Comparison of ENCODE assay signal across 25 cellular contexts in genomic region chr13:32086791-32087441, GRCh38. TPM values are rescaled to one million over a fixed set of nuclear protein-coding genes. Genes with fewer than 3 reads are reported as not detected.
DNase-seq lines count a peak whose midpoint lies in the region; ATAC-seq and TF ChIP-seq lines count a peak whose summit lies in the region.
"Had no signal": no experiment of that assay in that cellular context is flagged by ENCODE, and none has a peak within 500 bp of the region (broad histone marks: within the 10 kb centered on the region; RNA-seq: fewer than 3 reads in every experiment).

No MANE protein-coding gene starts in this region.

- H3K36me3 ChIP-seq in left lung: peaks cover 3 to 4% of the 10 kb centered on the region in 2 donors
- H3K36me3 ChIP-seq: thoracic aorta had no signal

- no peaks in the 10 kb centered on the region for H3K36me3 Mint-ChIP-seq in nephron (ENCODE audit: low read depth)
- no peaks in the 10 kb centered on the region for H3K36me3 Mint-ChIP-seq in activated T-cell treated with anti-CD3 and anti-CD28 coated beads, Interleukin-2, amount 50 U/mL, for 72 hours (ENCODE audit: insufficient read depth in 2 of 2)
- H3K36me3 Mint-ChIP-seq in CD4-positive, alpha-beta T cell (ENCODE audit: low read depth): peaks cover 19% of the 10 kb centered on the region
- H3K36me3 Mint-ChIP-seq: activated naive CD4-positive, alpha-beta T cell treated with anti-CD3 and anti-CD28 coated beads, Interleukin-2, amount 50 U/mL, for 24 hours; CD4-positive, CD25-positive, alpha-beta regulatory T cell; stimulated activated effector memory CD8-positive, alpha-beta T cell treated with anti-CD3 and anti-CD28 coated beads, Interleukin-12 subunit alpha, Interleukin-12 subunit beta, amount 100 ng/mL, for 72 hours had no signal

- CTCF ChIA-PET in CD4-positive, alpha-beta T cell (lab: Charles Lee): no interaction called here

- H3K4me1 Mint-ChIP-seq in nephron: peaks cover 24% of the 10 kb centered on the region
- H3K4me1 Mint-ChIP-seq in activated T-cell treated with anti-CD3 and anti-CD28 coated beads, Interleukin-2, amount 50 U/mL, for 72 hours (ENCODE audit: low read depth): no peaks in the 10 kb centered on the region
- no peaks in the 10 kb centered on the region for H3K4me1 Mint-ChIP-seq in CD4-positive, alpha-beta T cell (ENCODE audit: low read depth)
- H3K4me1 Mint-ChIP-seq: activated naive CD4-positive, alpha-beta T cell treated with anti-CD3 and anti-CD28 coated beads, Interleukin-2, amount 50 U/mL, for 24 hours; CD4-positive, CD25-positive, alpha-beta regulatory T cell; stimulated activated effector memory CD8-positive, alpha-beta T cell treated with anti-CD3 and anti-CD28 coated beads, Interleukin-12 subunit alpha, Interleukin-12 subunit beta, amount 100 ng/mL, for 72 hours had no signal

- no peaks in the 10 kb centered on the region for H3K9me3 ChIP-seq in CD4-positive, alpha-beta T cell (ENCODE audit: control insufficient read depth, low read length)
- no peaks in the 10 kb centered on the region for H3K9me3 ChIP-seq in left lung
- H3K9me3 ChIP-seq: body of pancreas, thoracic aorta had no signal

- H3K4me3 ChIP-seq in coronary artery: no peak overlapping the region
- H3K4me3 ChIP-seq in left lung: no peak overlapping the region
- H3K4me3 ChIP-seq: body of pancreas, PC-9, thoracic aorta had no signal

- POLR2A ChIA-PET in CD4-positive, alpha-beta T cell (lab: Charles Lee): interaction anchor here (0.7 kb wide), 1 partner anchor 65 kb away, joined by 3 read pairs; no protein-coding TSS in a partner anchor

- H3K4me1 ChIP-seq in left lung: no peaks in the 10 kb centered on the region

- peak; percentile 13 for DNase-seq in EH (ENCODE audit: low read depth)
- peak; percentile 34 for DNase-seq in NCI-H2081 treated with DMSO at 0.1 percent for 48 hours (lab: John Stamatoyannopoulos, UW)
- DNase-seq in fibroblast of peridontal ligament (ENCODE audit: extremely low read depth): peak; percentile 8
- DNase-seq in coronary artery (ENCODE audit: low spot score): no peak
- DNase-seq in activated T-cell treated with anti-CD3 and anti-CD28 coated beads, Interleukin-2, amount 50 U/mL, for 72 hours: no peak
- DNase-seq in CD4-positive, alpha-beta T cell: no peak
- DNase-seq in left lung: no peak
- DNase-seq: activated CD4-positive, CD25-positive, alpha-beta regulatory T cell; activated CD8-positive, alpha-beta T cell treated with anti-CD3 and anti-CD28 coated beads for 36 hours; activated T-cell treated with anti-CD3 and anti-CD28 coated beads, Interleukin-2, amount 50 U/mL, for 1 hour; body of pancreas; CD4-positive, CD25-positive, alpha-beta regulatory T cell; DMS79 treated with DMSO at 0.1 percent for 48 hours; HFFc6; left cardiac atrium; NCI-H2171 treated with DMSO at 0.1 percent for 48 hours; nucleus accumbens; PC-9 had no signal

- no peaks in the 10 kb centered on the region for H3K27me3 ChIP-seq in CD4-positive, alpha-beta T cell (ENCODE audit: control insufficient read depth, insufficient read depth, low read length)
- H3K27me3 ChIP-seq in left lung: no peaks in the 10 kb centered on the region
- H3K27me3 ChIP-seq: body of pancreas had no signal

- ATAC-seq in activated T-cell treated with anti-CD3 and anti-CD28 coated beads, Interleukin-2, amount 50 U/mL, for 72 hours (replicated peaks in 1 of 2): no peak
- ATAC-seq in CD4-positive, alpha-beta T cell (ENCODE audit: poor library complexity): no peak
- no peak for ATAC-seq in left lung
- ATAC-seq: activated CD8-positive, alpha-beta T cell treated with anti-CD3 and anti-CD28 coated beads for 36 hours; body of pancreas; sciatic nerve; stimulated activated effector memory CD8-positive, alpha-beta T cell treated with anti-CD3 and anti-CD28 coated beads, Interleukin-12 subunit alpha, Interleukin-12 subunit beta, amount 100 ng/mL, for 72 hours had no signal

- H3K9me3 Mint-ChIP-seq in nephron: no peaks in the 10 kb centered on the region
- H3K9me3 Mint-ChIP-seq in activated T-cell treated with anti-CD3 and anti-CD28 coated beads, Interleukin-2, amount 50 U/mL, for 72 hours: no peaks in the 10 kb centered on the region
- no peaks in the 10 kb centered on the region for H3K9me3 Mint-ChIP-seq in CD4-positive, alpha-beta T cell
- H3K9me3 Mint-ChIP-seq: activated CD8-positive, alpha-beta T cell treated with anti-CD3 and anti-CD28 coated beads for 36 hours; activated naive CD4-positive, alpha-beta T cell treated with anti-CD3 and anti-CD28 coated beads, Interleukin-2, amount 50 U/mL, for 24 hours; HFFc6; stimulated activated effector memory CD8-positive, alpha-beta T cell treated with anti-CD3 and anti-CD28 coated beads, Interleukin-12 subunit alpha, Interleukin-12 subunit beta, amount 100 ng/mL, for 72 hours; T-helper 2 cell treated with Interferon-gamma antibody and Interleukin-4, amounts not matched to agents 5 μg/mL and 100 μg/mL, for 36 hours had no signal

- H3K27ac Mint-ChIP-seq in nephron: peak overlapping the region in 2 of 3 experiments; percentile 62 to 96
- H3K27ac Mint-ChIP-seq in activated T-cell treated with anti-CD3 and anti-CD28 coated beads, Interleukin-2, amount 50 U/mL, for 72 hours: no peak overlapping the region
- no peak overlapping the region for H3K27ac Mint-ChIP-seq in CD4-positive, alpha-beta T cell
- H3K27ac Mint-ChIP-seq: activated CD8-positive, alpha-beta T cell treated with anti-CD3 and anti-CD28 coated beads for 36 hours; activated naive CD4-positive, alpha-beta T cell treated with anti-CD3 and anti-CD28 coated beads, Interleukin-2, amount 50 U/mL, for 24 hours; CD4-positive, CD25-positive, alpha-beta regulatory T cell; HFFc6; stimulated activated effector memory CD8-positive, alpha-beta T cell treated with anti-CD3 and anti-CD28 coated beads, Interleukin-12 subunit alpha, Interleukin-12 subunit beta, amount 100 ng/mL, for 72 hours; T-helper 2 cell treated with Interferon-gamma antibody and Interleukin-4, amounts not matched to agents 5 μg/mL and 100 μg/mL, for 36 hours had no signal

- H3K27ac ChIP-seq in coronary artery (peak overlapping the region in 1 of 2 donors; percentile 71), left lung (no peak overlapping the region)
- H3K27ac ChIP-seq in CD4-positive, alpha-beta T cell (ENCODE audit: low read depth, low read length): no peak overlapping the region
- H3K27ac ChIP-seq: body of pancreas, KMS-11, PC-9, thoracic aorta had no signal

- no peaks in the 10 kb centered on the region for H3K27me3 Mint-ChIP-seq in nephron (ENCODE audit: low read depth)
- no peaks in the 10 kb centered on the region for H3K27me3 Mint-ChIP-seq in activated T-cell treated with anti-CD3 and anti-CD28 coated beads, Interleukin-2, amount 50 U/mL, for 72 hours (ENCODE audit: low read depth)
- H3K27me3 Mint-ChIP-seq in CD4-positive, alpha-beta T cell: no peaks in the 10 kb centered on the region
- H3K27me3 Mint-ChIP-seq: activated CD8-positive, alpha-beta T cell treated with anti-CD3 and anti-CD28 coated beads for 36 hours; activated naive CD4-positive, alpha-beta T cell treated with anti-CD3 and anti-CD28 coated beads, Interleukin-2, amount 50 U/mL, for 24 hours had no signal

- intact Hi-C loops in CD4-positive, alpha-beta T cell (cut with DNase I, micrococcal nuclease): no loop called here
- intact Hi-C loops in left lung (cut with DNase I): no loop called here

- H3K4me3 Mint-ChIP-seq in nephron: no peak overlapping the region
- no peak overlapping the region for H3K4me3 Mint-ChIP-seq in activated T-cell treated with anti-CD3 and anti-CD28 coated beads, Interleukin-2, amount 50 U/mL, for 72 hours
- no peak overlapping the region for H3K4me3 Mint-ChIP-seq in CD4-positive, alpha-beta T cell
- H3K4me3 Mint-ChIP-seq: activated CD8-positive, alpha-beta T cell treated with anti-CD3 and anti-CD28 coated beads for 36 hours; activated naive CD4-positive, alpha-beta T cell treated with anti-CD3 and anti-CD28 coated beads, Interleukin-2, amount 50 U/mL, for 24 hours; CD4-positive, CD25-positive, alpha-beta regulatory T cell; HFFc6; stimulated activated effector memory CD8-positive, alpha-beta T cell treated with anti-CD3 and anti-CD28 coated beads, Interleukin-12 subunit alpha, Interleukin-12 subunit beta, amount 100 ng/mL, for 72 hours; T-helper 2 cell treated with Interferon-gamma antibody and Interleukin-4, amounts not matched to agents 5 μg/mL and 100 μg/mL, for 36 hours had no signal

- TF ChIP-seq CTCF in nephron (IDR thresholded peaks at IDR 0.05; ENCODE audit: unreplicated experiment in 3 of 3) (no peak), coronary artery (IDR thresholded peaks at IDR 0.05) (no peak), left lung (IDR thresholded peaks at IDR 0.05) (no peak)
- no peak for TF ChIP-seq CTCF in CD4-positive, alpha-beta T cell (IDR thresholded peaks at IDR 0.05)

RNA-seq across cellular contexts. Expression of gene FRY, which starts 55.3 kb away (rescaled TPM):
- total RNA-seq in activated T-cell treated with anti-CD3 and anti-CD28 coated beads, Interleukin-2, amount 50 U/mL, for 72 hours: 1 to 10 TPM; 6.5 to 7.6 TPM
- 10 to 100 TPM; 13.7 to 18.4 TPM for total RNA-seq in CD4-positive, alpha-beta T cell
- 10 to 100 TPM; 49.2 to 51.8 TPM for total RNA-seq in left lung

Comparison
In these comparisons a context has a peak if more than half of its experiments do, and no peak if none do; other contexts are left out.
1. DNase-seq: peak in EH (single experiment), NCI-H2081 treated with DMSO at 0.1 percent for 48 hours (single experiment) and fibroblast of peridontal ligament (single experiment); none in coronary artery (single experiment), activated T-cell treated with anti-CD3 and anti-CD28 coated beads, Interleukin-2, amount 50 U/mL, for 72 hours (0 of 2), CD4-positive, alpha-beta T cell (0 of 10) and left lung (0 of 2).
2. H3K27ac Mint-ChIP-seq: peak in nephron (2 of 3); none in activated T-cell treated with anti-CD3 and anti-CD28 coated beads, Interleukin-2, amount 50 U/mL, for 72 hours (single experiment) and CD4-positive, alpha-beta T cell (single experiment).